In the genomic region with DNA sequence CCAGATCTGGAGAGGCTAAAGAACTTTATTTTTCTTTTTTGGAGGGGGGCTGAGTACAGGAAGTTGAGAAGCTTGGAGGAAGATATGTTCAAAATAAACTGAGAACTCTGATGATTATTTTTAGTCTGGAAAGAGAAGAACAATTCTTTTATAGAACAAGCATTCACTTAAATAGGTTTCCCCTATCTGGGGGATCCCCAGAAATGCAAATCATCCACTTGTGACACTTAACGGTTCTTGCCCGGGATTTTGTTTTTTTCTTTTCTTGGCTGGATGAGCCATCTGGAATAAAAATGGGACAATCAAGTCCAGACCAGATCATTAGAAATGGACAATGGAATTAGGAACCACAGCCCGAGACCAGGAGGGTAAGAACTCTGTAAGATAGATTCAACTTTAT, we compare ENCODE assay signal across 25 cellular contexts.
DNase-seq lines count a peak whose midpoint lies in the region; ATAC-seq, FAIRE-seq and TF ChIP-seq lines count a peak whose summit lies in the region.
"Had no signal": no experiment of that assay in that cellular context is flagged by ENCODE, and none has a peak within 500 bp of the region (broad histone marks: within the 10 kb centered on the region; RNA-seq: fewer than 3 reads in every experiment).

No MANE protein-coding gene starts in this region.

- H3K79me2 ChIP-seq in GM12878 (ENCODE audit: control insufficient read depth, insufficient read depth, low read length) = no peaks in the 10 kb centered on the region

- H3K27me3 Mint-ChIP-seq in CD4-positive, alpha-beta memory T cell = peaks cover 2 to 4% of the 10 kb centered on the region in 2 donors

- SMC1A ChIA-PET in GM12878 (lab: Charles Lee; ENCODE audit: uncharacterized antibody, unreplicated experiment) = interaction anchor here (1.1 to 3.8 kb wide), 6 partner anchors 12 to 318 kb away, joined by 3 to 16 read pairs (median 4); no protein-coding TSS in a partner anchor

- no peaks in the 10 kb centered on the region for H3K4me1 Mint-ChIP-seq in CD4-positive, alpha-beta memory T cell

- TF ChIP-seq POLR2A in GM12878 (IDR thresholded peaks at IDR 0.05; ENCODE audit: low read depth, low read length) = no peak

- H3K9me3 ChIP-seq in BLaER1 = no peaks in the 10 kb centered on the region
- H3K9me3 ChIP-seq in GM12878 (replicated peaks; ENCODE audit: control insufficient read depth, insufficient read depth, low read length) = no peaks in the 10 kb centered on the region; the same call in 2 of the 3 replicates
- H3K9me3 ChIP-seq in mesodermal cell (ENCODE audit: control insufficient read depth, low read length) = no peaks in the 10 kb centered on the region
- no peaks in the 10 kb centered on the region for H3K9me3 ChIP-seq in CD4-positive, alpha-beta memory T cell (ENCODE audit: control insufficient read depth in 1 of 2, low read length in 2 of 2)
- H3K9me3 ChIP-seq: esophagus squamous epithelium, gastrocnemius medialis, lower lobe of right lung, SK-N-SH had no signal

- no peaks in the 10 kb centered on the region for H3K36me3 Mint-ChIP-seq in CD4-positive, alpha-beta memory T cell

- ATAC-seq in GM21723 (IDR thresholded peaks at IDR 0.05; ENCODE audit: unreplicated experiment) (peak; percentile 45), GM12878 (peak; percentile 68), HG03025 (IDR thresholded peaks at IDR 0.05; ENCODE audit: low FRiP score, unreplicated experiment) (no peak)
- ATAC-seq: gastrocnemius medialis, lower lobe of right lung, right cardiac atrium had no signal

- no peak for FAIRE-seq in GM12878 (lab: Jason Lieb, UNC)
- FAIRE-seq: colon, kidney had no signal

- 31% methylated on average over 3 of the region's 3 CpGs for WGBS in GM12878 (ENCODE audit: insufficient coverage, insufficient replicate concordance, low lambda C conversion rate, missing lambda C conversion rate)
- WGBS in mesodermal cell (ENCODE audit: insufficient coverage in 2 of 2), 2 experiments = 90% methylated on average over 2 of the region's 3 CpGs; no CpG with 5 or more reads in 1 of the 2 experiments

- DNase-seq in GM12878 (ENCODE audit: low read depth, low spot score) (no peak), NCI-H1930 (lab: John Stamatoyannopoulos, UW) (no peak), activated T-cell treated with anti-CD3 and anti-CD28 coated beads for 4 hours (no peak)
- no peak for DNase-seq in CD4-positive, alpha-beta memory T cell
- DNase-seq: activated CD4-positive, alpha-beta T cell treated with anti-CD3 and anti-CD28 coated beads, Interleukin-2, amount 50 U/mL, for 48 hours; activated effector memory CD4-positive, alpha-beta T cell treated with Interleukin-2 at 50 U/mL for 16 hours; AML-193; esophagus squamous epithelium; gastrocnemius medialis; GOT3; kidney; lower lobe of right lung; NCI-H1417; NCI-H510A; NK-92 treated with Interleukin-12 subunit alpha and Interleukin-12 subunit beta, amount 100 ng/mL, for 24 hours; right cardiac atrium; RPMI8226; SK-N-SH; stimulated activated CD4-positive, alpha-beta T cell treated with anti-CD3 and anti-CD28 coated beads, Interleukin-12 subunit alpha, Interleukin-12 subunit beta, amount 100 ng/mL, for 4 hours had no signal

- H3K4me2 ChIP-seq in BLaER1 = peak overlapping the region; percentile 61
- H3K4me2 ChIP-seq in GM12878 (ENCODE audit: control insufficient read depth, insufficient read depth) = peak overlapping the region; percentile 21
- H3K4me2 ChIP-seq: SK-N-SH had no signal

- H3K9ac ChIP-seq in BLaER1 = no peak overlapping the region
- H3K9ac ChIP-seq in GM12878 (ENCODE audit: control insufficient read depth, insufficient read depth, low read length) = no peak overlapping the region
- H3K9ac ChIP-seq: SK-N-SH had no signal

- no peak overlapping the region for H3K4me3 Mint-ChIP-seq in CD4-positive, alpha-beta memory T cell

- POLR2A ChIA-PET in GM12878 (lab: Charles Lee) = interaction anchor here (1.4 kb wide), 1 partner anchor 96 kb away, joined by 5 read pairs; a partner anchor contains a TSS
- POLR2A ChIA-PET in CD4-positive, alpha-beta memory T cell (lab: Charles Lee; ENCODE audit: partially characterized antibody) = no interaction called here

- peak in 1 of 2 experiments; percentile 63; a peak in 1 of 4 replicates for TF ChIP-seq EP300 in GM12878 (IDR thresholded peaks at IDR 0.05; ENCODE audit: borderline replicate concordance in 1 of 2, control insufficient read depth in 1 of 2, low read depth in 2 of 2, low read length in 2 of 2)

- H3K9me3 Mint-ChIP-seq in CD4-positive, alpha-beta memory T cell = no peaks in the 10 kb centered on the region

- RAD21 ChIA-PET in GM12878 (lab: Charles Lee; ENCODE audit: unreplicated experiment) = interaction anchor here (0.6 to 1.9 kb wide), 3 partner anchors 61 to 294 kb away, joined by 3 to 4 read pairs (median 3); no protein-coding TSS in a partner anchor

- no peak overlapping the region; the same call in 1 of the 2 replicates for H2AFZ ChIP-seq in GM12878 (ENCODE audit: control insufficient read depth, low read depth, low read length)

- H3K27ac Mint-ChIP-seq in CD4-positive, alpha-beta memory T cell = no peak overlapping the region

- no peak for TF ChIP-seq RAD21 in GM12878 (IDR thresholded peaks at IDR 0.05; ENCODE audit: insufficient read depth, low read depth, low read length)

- H3K4me3 ChIP-seq in BLaER1 (no peak overlapping the region), GM12878 (peak overlapping the region; percentile 4; the same call in 1 of the 2 replicates), mesodermal cell (ENCODE audit: extremely low read depth, insufficient read depth, low read length, poor library complexity, severe bottlenecking) (no peak overlapping the region)
- no peak overlapping the region for H3K4me3 ChIP-seq in CD4-positive, alpha-beta memory T cell (ENCODE audit: low read length in 2 of 2)
- H3K4me3 ChIP-seq: esophagus squamous epithelium, gastrocnemius medialis, lower lobe of right lung had no signal

- intact Hi-C loops in GM12878 (cut with micrococcal nuclease; ENCODE audit: unreplicated experiment) = no loop called here
- intact Hi-C loops in CD4-positive, alpha-beta memory T cell (cut with micrococcal nuclease) = no loop called here

- H3K27ac ChIP-seq in BLaER1 = peak overlapping the region; percentile 25
- peak overlapping the region; percentile 38 for H3K27ac ChIP-seq in GM12878 (ENCODE audit: control insufficient read depth, insufficient read depth)
- H3K27ac ChIP-seq in mesodermal cell (ENCODE audit: low read depth, low read length, severe bottlenecking) = peak overlapping the region; percentile 26
- H3K27ac ChIP-seq in CD4-positive, alpha-beta memory T cell (ENCODE audit: low read depth, low read length) = no peak overlapping the region
- H3K27ac ChIP-seq: esophagus squamous epithelium, gastrocnemius medialis, lower lobe of right lung, VCaP had no signal

- in situ Hi-C loops in GM12878 (cut with MboI) = no loop called here

- BruUV-seq in GM12878 (replicated peaks; lab: Mats Ljungman, UMichigan) = no TSS peak

- H3K4me1 ChIP-seq in BLaER1 (peaks cover 18% of the 10 kb centered on the region), GM12878 (ENCODE audit: control insufficient read depth, insufficient read depth, low read length) (peaks cover 33% of the 10 kb centered on the region), mesodermal cell (ENCODE audit: control insufficient read depth, insufficient read depth, low read length, poor library complexity, severe bottlenecking) (peaks cover 6% of the 10 kb centered on the region)
- no peaks in the 10 kb centered on the region for H3K4me1 ChIP-seq in CD4-positive, alpha-beta memory T cell (ENCODE audit: insufficient read depth, low read length)
- H3K4me1 ChIP-seq: gastrocnemius medialis, lower lobe of right lung had no signal

- TF ChIP-seq CTCF in GM12878 (IDR thresholded peaks at IDR 0.05 in 2 of 3, conservative IDR thresholded peaks at IDR 0.05 in 1 of 3; ENCODE audit: control insufficient read depth in 2 of 3, extremely low read depth in 1 of 3, insufficient read depth in 1 of 3, low read depth in 3 of 3, low read length in 3 of 3) = no peak

- CTCF ChIA-PET in GM12878 (lab: Yijun Ruan, JAX) = interaction anchor here (0.8 to 1.5 kb wide), 2 partner anchors 10 to 59 kb away, joined by 3 to 5 read pairs; no protein-coding TSS in a partner anchor
- CTCF ChIA-PET in CD4-positive, alpha-beta memory T cell (lab: Charles Lee; ENCODE audit: partially characterized antibody) = no interaction called here

- H4K20me1 ChIP-seq in BLaER1 (no peaks in the 10 kb centered on the region), GM12878 (ENCODE audit: control insufficient read depth, insufficient read depth) (no peaks in the 10 kb centered on the region)

- H3K27me3 ChIP-seq in BLaER1 (no peaks in the 10 kb centered on the region), GM12878 (replicated peaks in 1 of 2; ENCODE audit: control insufficient read depth in 2 of 2, insufficient read depth in 2 of 2, low read length in 1 of 2) (no peaks in the 10 kb centered on the region)
- H3K27me3 ChIP-seq in CD4-positive, alpha-beta memory T cell (ENCODE audit: insufficient read depth, low read length) = no peaks in the 10 kb centered on the region
- H3K27me3 ChIP-seq: esophagus squamous epithelium had no signal

- H3K36me3 ChIP-seq in BLaER1 (no peaks in the 10 kb centered on the region), GM12878 (ENCODE audit: control insufficient read depth in 2 of 2, insufficient read depth in 2 of 2, low read length in 1 of 2) (no peaks in the 10 kb centered on the region), mesodermal cell (ENCODE audit: control insufficient read depth, insufficient read depth, low read length) (no peaks in the 10 kb centered on the region)
- no peaks in the 10 kb centered on the region for H3K36me3 ChIP-seq in CD4-positive, alpha-beta memory T cell (ENCODE audit: insufficient read depth, low read length)
- H3K36me3 ChIP-seq: esophagus squamous epithelium, gastrocnemius medialis, lower lobe of right lung had no signal

TF ChIP-seq in GM12878, 131 proteins besides CTCF, POLR2A, EP300 and RAD21 (continues in another document):
- TF ChIP-seq MTA3 (IDR thresholded peaks at IDR 0.05; ENCODE audit: borderline replicate concordance, low read length) (0 out of 2 replicates have a peak, but pooled peaks have one; percentile 14), IKZF2 (IDR thresholded peaks at IDR 0.05) (peak; percentile 31 to 46; a peak in 2 of 4 replicates), POLR2AphosphoS2 (IDR thresholded peaks at IDR 0.05; ENCODE audit: low read depth, low read length) (no peak), SUZ12 (IDR thresholded peaks at IDR 0.05; ENCODE audit: unreplicated experiment) (no peak), NFXL1 (IDR thresholded peaks at IDR 0.05; ENCODE audit: borderline replicate concordance) (no peak), ZNF217 (IDR thresholded peaks at IDR 0.05) (no peak), NFIC (IDR thresholded peaks at IDR 0.05; ENCODE audit: low read depth, low read length) (peak; percentile 68), ZSCAN29 (IDR thresholded peaks at IDR 0.05) (no peak), YY1 (IDR thresholded peaks at IDR 0.05; ENCODE audit: low read depth, low read length) (no peak), TCF3 (IDR thresholded peaks at IDR 0.05; ENCODE audit: borderline replicate concordance, insufficient read depth, low read depth, low read length) (no peak), RFX5 (IDR thresholded peaks at IDR 0.05; ENCODE audit: low read depth, low read length) (no peak), SRF (IDR thresholded peaks at IDR 0.05; ENCODE audit: low read depth in 2 of 2, low read length in 2 of 2) (no peak)
